In the genomic region with DNA sequence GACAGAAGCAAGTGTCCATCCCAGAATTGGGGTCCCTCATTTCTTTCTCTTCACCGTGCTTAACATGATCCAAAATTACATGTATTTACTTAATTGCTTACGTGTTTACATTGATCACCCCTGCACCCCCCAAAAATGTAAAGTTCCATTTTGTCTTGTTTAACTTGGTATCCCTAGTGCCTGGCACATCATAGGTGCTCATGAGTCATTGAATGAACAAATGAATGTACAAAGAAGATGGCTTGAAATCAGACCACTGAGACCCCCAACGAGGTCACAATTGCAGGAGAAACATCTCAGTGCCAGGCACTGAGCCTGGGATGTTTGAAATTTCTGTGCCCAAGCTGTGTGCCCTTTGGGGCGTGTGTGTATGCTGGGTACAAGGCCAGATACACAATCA, we compare ENCODE assay signal across 13 cellular contexts. TPM values are rescaled to one million over a fixed set of nuclear protein-coding genes. Genes with fewer than 3 reads are reported as not detected.
DNase-seq lines count a peak whose midpoint lies in the region; ATAC-seq and TF ChIP-seq lines count a peak whose summit lies in the region.
"Had no signal": no experiment of that assay in that cellular context is flagged by ENCODE, and none has a peak within 500 bp of the region (broad histone marks: within the 10 kb centered on the region; RNA-seq: fewer than 3 reads in every experiment).

No MANE protein-coding gene starts in this region.

- H3K36me3 Mint-ChIP-seq in GM23338 (ENCODE audit: low read depth) = no peaks in the 10 kb centered on the region
- H3K36me3 Mint-ChIP-seq in chondrocyte (ENCODE audit: low read depth) = no peaks in the 10 kb centered on the region
- no peaks in the 10 kb centered on the region for H3K36me3 Mint-ChIP-seq in natural killer cell treated with Interleukin-12 subunit alpha and Interleukin-12 subunit beta and Interleukin-15 and Interleukin-18, amount 100 ng/mL, for 72 hours

- H3K4me3 Mint-ChIP-seq in GM23338 (peak overlapping the region; percentile 57), chondrocyte (ENCODE audit: unreplicated experiment) (peak overlapping the region; percentile 35)
- H3K4me3 Mint-ChIP-seq in natural killer cell treated with Interleukin-12 subunit alpha and Interleukin-12 subunit beta and Interleukin-15 and Interleukin-18, amount 100 ng/mL, for 72 hours = peak overlapping the region; percentile 41

- no peak for DNase-seq in GM23338 (ENCODE audit: low spot score)
- no peak for DNase-seq in chondrocyte (ENCODE audit: low spot score)
- no peak for DNase-seq in natural killer cell treated with Interleukin-12 subunit alpha and Interleukin-12 subunit beta and Interleukin-15 and Interleukin-18, amount 100 ng/mL, for 72 hours (ENCODE audit: low spot score)
- no peak for DNase-seq in OCI-M1 (lab: John Stamatoyannopoulos, UW)
- DNase-seq in DMS53 (lab: John Stamatoyannopoulos, UW) = no peak
- DNase-seq: effector CD4-positive, alpha-beta T cell; PC-3; stimulated activated CD4-positive, alpha-beta T cell treated with anti-CD3 and anti-CD28 coated beads, Interleukin-4, amount 100 ng/mL, for 4 hours had no signal

- H3K4me1 Mint-ChIP-seq in GM23338 = peaks cover 15% of the 10 kb centered on the region
- peaks cover 32% of the 10 kb centered on the region for H3K4me1 Mint-ChIP-seq in chondrocyte (ENCODE audit: low read depth)
- H3K4me1 Mint-ChIP-seq in natural killer cell treated with Interleukin-12 subunit alpha and Interleukin-12 subunit beta and Interleukin-15 and Interleukin-18, amount 100 ng/mL, for 72 hours (ENCODE audit: low read depth in 2 of 2) = peaks cover 8 to 13% of the 10 kb centered on the region in 2 donors

- H2AFZ ChIP-seq in ACC112 (ENCODE audit: low read length, unreplicated experiment) (peak overlapping the region; percentile 58), GM23338 (peak overlapping the region; percentile 88)

- H3K4me1 ChIP-seq in ACC112 (ENCODE audit: control insufficient read depth, insufficient read depth, low read length, unreplicated experiment) (peaks cover 27% of the 10 kb centered on the region), GM23338 (ENCODE audit: insufficient read depth) (peaks cover 11% of the 10 kb centered on the region; the same call in 1 of the 2 replicates)

- H3K79me2 ChIP-seq in ACC112 (ENCODE audit: control insufficient read depth, insufficient read depth, low read length, unreplicated experiment) (no peaks in the 10 kb centered on the region), GM23338 (replicated peaks; ENCODE audit: insufficient read depth) (no peaks in the 10 kb centered on the region)

- no peak for ATAC-seq in GM23338
- peak in 1 of 2 donors; percentile 11 for ATAC-seq in natural killer cell treated with Interleukin-12 subunit alpha and Interleukin-12 subunit beta and Interleukin-15 and Interleukin-18, amount 100 ng/mL, for 72 hours
- no peak for ATAC-seq in GM21825 (IDR thresholded peaks at IDR 0.05; ENCODE audit: unreplicated experiment)
- no peak for ATAC-seq in HG02642 (IDR thresholded peaks at IDR 0.05; ENCODE audit: poor library complexity, unreplicated experiment)
- ATAC-seq: PC-3 had no signal

- TF ChIP-seq CTCF in GM23338 (conservative IDR thresholded peaks at IDR 0.05; ENCODE audit: low read depth in 2 of 2) = no peak
- TF ChIP-seq CTCF in chondrocyte (IDR thresholded peaks at IDR 0.05) = no peak

- H3K4me2 ChIP-seq in GM23338 = peak overlapping the region; percentile 70

- H3K27ac Mint-ChIP-seq in GM23338 = no peak overlapping the region
- peak overlapping the region; percentile 88 for H3K27ac Mint-ChIP-seq in chondrocyte (ENCODE audit: unreplicated experiment)
- H3K27ac Mint-ChIP-seq in natural killer cell treated with Interleukin-12 subunit alpha and Interleukin-12 subunit beta and Interleukin-15 and Interleukin-18, amount 100 ng/mL, for 72 hours = peak overlapping the region in 1 of 2 donors; percentile 51

- H3F3A ChIP-seq in GM23338 (replicated peaks; ENCODE audit: low read depth) = peaks cover 3% of the 10 kb centered on the region; the same call in 1 of the 2 replicates

- H4K20me1 ChIP-seq in GM23338 (replicated peaks; ENCODE audit: insufficient read depth) = no peaks in the 10 kb centered on the region

- H3K9me3 Mint-ChIP-seq in GM23338 (no peaks in the 10 kb centered on the region), chondrocyte (ENCODE audit: low read depth) (no peaks in the 10 kb centered on the region)
- no peaks in the 10 kb centered on the region for H3K9me3 Mint-ChIP-seq in natural killer cell treated with Interleukin-12 subunit alpha and Interleukin-12 subunit beta and Interleukin-15 and Interleukin-18, amount 100 ng/mL, for 72 hours

- no peaks in the 10 kb centered on the region for H3K36me3 ChIP-seq in ACC112 (ENCODE audit: insufficient read depth, low read length)
- no peaks in the 10 kb centered on the region for H3K36me3 ChIP-seq in GM23338 (ENCODE audit: insufficient read depth)
- H3K36me3 ChIP-seq: neutrophil, thyroid gland had no signal

- H3K4me3 ChIP-seq in ACC112 (ENCODE audit: low read depth, low read length) (peak overlapping the region; percentile 45; the same call in 1 of the 2 replicates), GM23338 (peak overlapping the region; percentile 41)
- H3K4me3 ChIP-seq: thyroid gland had no signal

- H3K9me2 ChIP-seq in GM23338 (ENCODE audit: insufficient read depth) = no peaks in the 10 kb centered on the region

- peaks cover 3% of the 10 kb centered on the region for H3K27me3 Mint-ChIP-seq in GM23338 (ENCODE audit: insufficient read depth, low read depth, poor library complexity)
- H3K27me3 Mint-ChIP-seq in chondrocyte (ENCODE audit: low read depth) = no peaks in the 10 kb centered on the region
- H3K27me3 Mint-ChIP-seq in natural killer cell treated with Interleukin-12 subunit alpha and Interleukin-12 subunit beta and Interleukin-15 and Interleukin-18, amount 100 ng/mL, for 72 hours = peaks cover 12 to 13% of the 10 kb centered on the region in 2 donors

- no peaks in the 10 kb centered on the region for H3K27me3 ChIP-seq in ACC112 (ENCODE audit: insufficient read depth, low read length)
- H3K27me3 ChIP-seq in GM23338 (ENCODE audit: insufficient read depth) = no peaks in the 10 kb centered on the region
- H3K27me3 ChIP-seq: thyroid gland had no signal

- H3K27ac ChIP-seq in ACC112 (ENCODE audit: low read depth, low read length) (peak overlapping the region; percentile 51), GM23338 (ENCODE audit: low read depth) (no peak overlapping the region)
- H3K27ac ChIP-seq: neutrophil had no signal

TF ChIP-seq in GM23338, 12 proteins besides CTCF, POLR2A, EP300 and RAD21 (continues in another document):
- TF ChIP-seq JUNB (IDR thresholded peaks at IDR 0.05; ENCODE audit: unreplicated experiment) (no peak), ZNF331 (CRISPR knock-in tag; IDR thresholded peaks at IDR 0.05; ENCODE audit: low read depth) (no peak), POLR2AphosphoS5 (IDR thresholded peaks at IDR 0.05; ENCODE audit: low read depth) (no peak), EZH2phosphoT487 (IDR thresholded peaks at IDR 0.05; ENCODE audit: unreplicated experiment) (no peak), EZH2 (IDR thresholded peaks at IDR 0.05; ENCODE audit: low read depth, unreplicated experiment) (no peak), STAT1 (IDR thresholded peaks at IDR 0.05; ENCODE audit: unreplicated experiment) (no peak), CREB1 (CRISPR knock-in tag; IDR thresholded peaks at IDR 0.05; ENCODE audit: low read depth) (no peak)
- TF ChIP-seq, protein P1, sequence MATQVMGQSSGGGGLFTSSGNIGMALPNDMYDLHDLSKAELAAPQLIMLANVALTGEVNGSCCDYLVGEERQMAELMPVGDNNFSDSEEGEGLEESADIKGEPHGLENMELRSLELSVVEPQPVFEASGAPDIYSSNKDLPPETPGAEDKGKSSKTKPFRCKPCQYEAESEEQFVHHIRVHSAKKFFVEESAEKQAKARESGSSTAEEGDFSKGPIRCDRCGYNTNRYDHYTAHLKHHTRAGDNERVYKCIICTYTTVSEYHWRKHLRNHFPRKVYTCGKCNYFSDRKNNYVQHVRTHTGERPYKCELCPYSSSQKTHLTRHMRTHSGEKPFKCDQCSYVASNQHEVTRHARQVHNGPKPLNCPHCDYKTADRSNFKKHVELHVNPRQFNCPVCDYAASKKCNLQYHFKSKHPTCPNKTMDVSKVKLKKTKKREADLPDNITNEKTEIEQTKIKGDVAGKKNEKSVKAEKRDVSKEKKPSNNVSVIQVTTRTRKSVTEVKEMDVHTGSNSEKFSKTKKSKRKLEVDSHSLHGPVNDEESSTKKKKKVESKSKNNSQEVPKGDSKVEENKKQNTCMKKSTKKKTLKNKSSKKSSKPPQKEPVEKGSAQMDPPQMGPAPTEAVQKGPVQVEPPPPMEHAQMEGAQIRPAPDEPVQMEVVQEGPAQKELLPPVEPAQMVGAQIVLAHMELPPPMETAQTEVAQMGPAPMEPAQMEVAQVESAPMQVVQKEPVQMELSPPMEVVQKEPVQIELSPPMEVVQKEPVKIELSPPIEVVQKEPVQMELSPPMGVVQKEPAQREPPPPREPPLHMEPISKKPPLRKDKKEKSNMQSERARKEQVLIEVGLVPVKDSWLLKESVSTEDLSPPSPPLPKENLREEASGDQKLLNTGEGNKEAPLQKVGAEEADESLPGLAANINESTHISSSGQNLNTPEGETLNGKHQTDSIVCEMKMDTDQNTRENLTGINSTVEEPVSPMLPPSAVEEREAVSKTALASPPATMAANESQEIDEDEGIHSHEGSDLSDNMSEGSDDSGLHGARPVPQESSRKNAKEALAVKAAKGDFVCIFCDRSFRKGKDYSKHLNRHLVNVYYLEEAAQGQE (IDR thresholded peaks at IDR 0.05; ENCODE audit: unreplicated experiment) = no peak
- TF ChIP-seq, protein P2, sequence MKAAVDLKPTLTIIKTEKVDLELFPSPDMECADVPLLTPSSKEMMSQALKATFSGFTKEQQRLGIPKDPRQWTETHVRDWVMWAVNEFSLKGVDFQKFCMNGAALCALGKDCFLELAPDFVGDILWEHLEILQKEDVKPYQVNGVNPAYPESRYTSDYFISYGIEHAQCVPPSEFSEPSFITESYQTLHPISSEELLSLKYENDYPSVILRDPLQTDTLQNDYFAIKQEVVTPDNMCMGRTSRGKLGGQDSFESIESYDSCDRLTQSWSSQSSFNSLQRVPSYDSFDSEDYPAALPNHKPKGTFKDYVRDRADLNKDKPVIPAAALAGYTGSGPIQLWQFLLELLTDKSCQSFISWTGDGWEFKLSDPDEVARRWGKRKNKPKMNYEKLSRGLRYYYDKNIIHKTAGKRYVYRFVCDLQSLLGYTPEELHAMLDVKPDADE (IDR thresholded peaks at IDR 0.05) = no peak

RNA-seq across cellular contexts. Expression of a gene that starts 45.2 kb away (rescaled TPM):
- 38.1 and 45.0 TPM in 2 replicates for total RNA-seq in GM23338 (2014; rRNA removed; shearing (Covaris generic))
- polyA plus RNA-seq in GM23338 (2016; fragmentation: Nextera tagmentation; extraction: Ambion mirVana) = 21.9 and 24.3 TPM in 2 replicates
- 62.1 to 64.2 TPM (median 63.8 TPM) in 3 replicates for total RNA-seq in chondrocyte
- total RNA-seq in natural killer cell treated with Interleukin-12 subunit alpha and Interleukin-12 subunit beta and Interleukin-15 and Interleukin-18, amount 100 ng/mL, for 72 hours = 10 to 100 TPM; 24.2 to 24.4 TPM

RNA-seq across cellular contexts. Expression of a gene that starts 50.5 kb away (rescaled TPM):
- 117 and 149 TPM in 2 replicates for total RNA-seq in GM23338 (2014; rRNA removed; shearing (Covaris generic))
- polyA plus RNA-seq in GM23338 (2016; fragmentation: Nextera tagmentation; extraction: Ambion mirVana) = 47.0 and 47.6 TPM in 2 replicates
- total RNA-seq in chondrocyte = 31.2 to 41.8 TPM (median 34.5 TPM) in 3 replicates
- total RNA-seq in natural killer cell treated with Interleukin-12 subunit alpha and Interleukin-12 subunit beta and Interleukin-15 and Interleukin-18, amount 100 ng/mL, for 72 hours = 1 to 10 TPM; 9.0 to 9.6 TPM
